Comparison of ENCODE assay signal across 27 cellular contexts in the genomic region with DNA sequence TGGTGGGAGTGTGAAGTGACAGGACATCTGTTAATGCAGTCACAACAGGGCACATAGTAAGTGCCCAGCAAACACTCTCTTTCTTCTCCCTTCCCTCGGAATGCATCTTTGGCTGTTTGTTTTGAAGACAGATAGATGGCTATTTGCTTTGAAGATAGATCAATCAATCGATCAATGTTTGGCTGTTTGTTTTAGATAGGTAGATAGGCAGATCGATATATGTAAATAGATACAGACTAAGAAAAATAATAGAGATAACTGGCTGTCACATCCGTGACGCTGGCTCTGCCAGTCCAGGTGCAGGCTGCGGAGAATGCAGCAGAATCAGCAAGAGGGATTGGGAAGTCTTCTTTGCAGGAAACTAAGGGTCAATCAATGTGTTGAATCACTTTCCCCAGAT.
DNase-seq lines count a peak whose midpoint lies in the region; ATAC-seq, FAIRE-seq and TF ChIP-seq lines count a peak whose summit lies in the region.
"Had no signal": no experiment of that assay in that cellular context is flagged by ENCODE, and none has a peak within 500 bp of the region (broad histone marks: within the 10 kb centered on the region; RNA-seq: fewer than 3 reads in every experiment).

No MANE protein-coding gene starts in this region.

- no peak for TF ChIP-seq RAD21 in HepG2 (CRISPR knock-in tag; IDR thresholded peaks at IDR 0.05)

- no peak overlapping the region for H3K4me3 Mint-ChIP-seq in endothelial cell (ENCODE audit: unreplicated experiment)
- H3K4me3 Mint-ChIP-seq: activated CD4-positive, alpha-beta T cell treated with anti-CD3 and anti-CD28 coated beads for 36 hours; activated naive CD8-positive, alpha-beta T cell; CD4-positive, alpha-beta T cell had no signal

- peaks cover 59% of the 10 kb centered on the region for H3K36me3 ChIP-seq in RWPE2 (ENCODE audit: low read depth)
- H3K36me3 ChIP-seq in HepG2 (replicated peaks in 1 of 2; ENCODE audit: control insufficient read depth in 1 of 2, insufficient read depth in 2 of 2, low read length in 2 of 2) = peaks cover 23 to 48% of the 10 kb centered on the region in 2 experiments
- no peaks in the 10 kb centered on the region for H3K36me3 ChIP-seq in prostate gland
- H3K36me3 ChIP-seq in vagina = no peaks in the 10 kb centered on the region

- in situ Hi-C loops in HepG2 (cut with HindIII; ENCODE audit: extremely low pct_ligation_motif_present, low pct_unique_long_range_greater_than_20kb) = no loop called here

- no peaks in the 10 kb centered on the region for H3K9me3 Mint-ChIP-seq in endothelial cell (ENCODE audit: unreplicated experiment)
- H3K9me3 Mint-ChIP-seq: CD4-positive, alpha-beta T cell had no signal

- POLR2A ChIA-PET in HepG2 (lab: Yijun Ruan, JAX) = interaction anchor here (1.0 to 1.9 kb wide), 4 partner anchors 8 to 128 kb away, joined by 3 to 14 read pairs (median 5); a partner anchor contains a TSS

- H3K27ac ChIP-seq in RWPE2 (ENCODE audit: poor library complexity, severe bottlenecking) = peak overlapping the region; percentile 100
- H3K27ac ChIP-seq in HepG2 (ENCODE audit: extremely low read length, insufficient read depth, low read length) = no peak overlapping the region
- H3K27ac ChIP-seq in prostate gland = peak overlapping the region; percentile 30 to 95
- H3K27ac ChIP-seq in vagina = peak overlapping the region; percentile 95
- H3K27ac ChIP-seq: KMS-11, lower lobe of right lung had no signal

- CTCF ChIA-PET in HepG2 (lab: Yijun Ruan, JAX; ENCODE audit: low intra/inter-chr PET ratio, low total read pairs) = no interaction called here

- no peak overlapping the region for H3K4me3 ChIP-seq in RWPE2 (ENCODE audit: severe bottlenecking)
- H3K4me3 ChIP-seq in HepG2 (replicated peaks in 1 of 3; ENCODE audit: insufficient read depth in 1 of 3, low read depth in 2 of 3, low read length in 3 of 3) = no peak overlapping the region
- no peak overlapping the region for H3K4me3 ChIP-seq in prostate gland
- H3K4me3 ChIP-seq in vagina = no peak overlapping the region
- H3K4me3 ChIP-seq: GM23248, lower lobe of right lung, skin epidermis had no signal

- intact Hi-C loops in HepG2 (cut with micrococcal nuclease; ENCODE audit: unreplicated experiment) = no loop called here
- intact Hi-C loops in prostate gland (cut with DNase I) = no loop called here
- intact Hi-C loops in vagina (cut with DNase I) = no loop called here

- H3K27me3 Mint-ChIP-seq in endothelial cell (ENCODE audit: unreplicated experiment) = peaks cover 8% of the 10 kb centered on the region
- H3K27me3 Mint-ChIP-seq: activated CD4-positive, alpha-beta T cell treated with anti-CD3 and anti-CD28 coated beads for 36 hours; activated naive CD8-positive, alpha-beta T cell; CD4-positive, alpha-beta T cell; T-helper 17 cell had no signal

- no peak overlapping the region for H3K9ac ChIP-seq in HepG2 (ENCODE audit: insufficient read depth, low read depth, low read length)
- H3K9ac ChIP-seq: GM23248, KMS-11 had no signal

- H2AFZ ChIP-seq in HepG2 (ENCODE audit: low read length) = no peak overlapping the region
- H2AFZ ChIP-seq: GM23248 had no signal

- ATAC-seq in RWPE2 (ENCODE audit: low read depth) (no peak), HepG2 (peak; percentile 56), GM21825 (IDR thresholded peaks at IDR 0.05; ENCODE audit: unreplicated experiment) (no peak)
- ATAC-seq: activated CD4-positive, alpha-beta T cell treated with anti-CD3 and anti-CD28 coated beads for 36 hours; lower lobe of right lung; SK-N-SH treated with all-trans-retinoic acid at 6 μM for 48 hours; T-helper 17 cell had no signal

- peaks cover 33% of the 10 kb centered on the region for H3K4me1 Mint-ChIP-seq in endothelial cell (ENCODE audit: unreplicated experiment)

- H3K36me3 Mint-ChIP-seq in endothelial cell (ENCODE audit: low read depth, unreplicated experiment) = peaks cover 10% of the 10 kb centered on the region
- H3K36me3 Mint-ChIP-seq: activated naive CD8-positive, alpha-beta T cell had no signal

- TF ChIP-seq CTCF in RWPE2 (IDR thresholded peaks at IDR 0.05; ENCODE audit: poor library complexity, severe bottlenecking) (no peak), HepG2 (CRISPR knock-in tag; IDR thresholded peaks at IDR 0.05) (no peak), prostate gland (IDR thresholded peaks at IDR 0.05) (no peak), vagina (IDR thresholded peaks at IDR 0.05) (no peak), endothelial cell (IDR thresholded peaks at IDR 0.05; ENCODE audit: unreplicated experiment) (no peak)

- no peak for FAIRE-seq in HepG2 (lab: Jason Lieb, UNC)
- FAIRE-seq: endometrium, GM12892 had no signal

- no peaks in the 10 kb centered on the region for H3K79me2 ChIP-seq in HepG2 (ENCODE audit: insufficient read depth, low read length)

- DNase-seq in RWPE2 (ENCODE audit: low spot score) (no peak), HepG2 (ENCODE audit: low spot score) (peak; percentile 21), prostate gland (ENCODE audit: low spot score) (no peak), vagina (ENCODE audit: extremely low spot score in 2 of 2) (no peak), GOT3 (lab: John Stamatoyannopoulos, UW) (no peak), endothelial cell (ENCODE audit: low spot score) (no peak)
- no peak for DNase-seq in activated CD4-positive, alpha-beta T cell treated with anti-CD3 and anti-CD28 coated beads for 1 hour
- DNase-seq: activated CD4-positive, alpha-beta T cell treated with anti-CD3 and anti-CD28 coated beads for 36 hours; activated CD8-positive, alpha-beta memory T cell treated with anti-CD3 and anti-CD28 coated beads for 24 hours; activated effector memory CD4-positive, alpha-beta T cell treated with Interleukin-2 at 50 U/mL for 16 hours; caudate nucleus; CD4-positive, alpha-beta T cell; EL; glutamatergic neuron; GM23248; lower lobe of right lung; NCI-H1417 treated with DMSO at 0.1 percent for 48 hours; NCI-H446 treated with DMSO at 0.1 percent for 48 hours; stimulated activated CD8-positive, alpha-beta memory T cell treated with anti-CD3 and anti-CD28 coated beads, Interleukin-4, amount 100 ng/mL, for 48 hours; T-helper 17 cell had no signal

- no peak overlapping the region for H3K27ac Mint-ChIP-seq in endothelial cell (ENCODE audit: unreplicated experiment)
- H3K27ac Mint-ChIP-seq: activated CD4-positive, alpha-beta T cell treated with anti-CD3 and anti-CD28 coated beads for 36 hours; CD4-positive, alpha-beta T cell had no signal

- H3K4me1 ChIP-seq in RWPE2 (ENCODE audit: insufficient read depth, poor library complexity, severe bottlenecking) (peaks cover 24% of the 10 kb centered on the region), HepG2 (ENCODE audit: insufficient read depth, low read length) (peaks cover 31% of the 10 kb centered on the region), prostate gland (replicated peaks) (no peaks in the 10 kb centered on the region), vagina (peaks cover 34% of the 10 kb centered on the region)

- no peak for TF ChIP-seq POLR2A in HepG2 (IDR thresholded peaks at IDR 0.05; ENCODE audit: insufficient read depth in 1 of 2, low read depth in 2 of 2, low read length in 2 of 2)
- no peak for TF ChIP-seq POLR2A in prostate gland (IDR thresholded peaks at IDR 0.05)
- TF ChIP-seq POLR2A in vagina (IDR thresholded peaks at IDR 0.05) = no peak

- H3K4me2 ChIP-seq in HepG2 (ENCODE audit: low read depth, low read length) = no peak overlapping the region
- H3K4me2 ChIP-seq: KMS-11 had no signal

- H4K20me1 ChIP-seq in HepG2 (ENCODE audit: insufficient read depth, low read length) = no peaks in the 10 kb centered on the region

- TF ChIP-seq EP300 in HepG2 (IDR thresholded peaks at IDR 0.05; ENCODE audit: low read depth in 2 of 2, low read length in 2 of 2) (peak in 1 of 2 experiments; percentile 82; a peak in 2 of 4 replicates), HepG2 (CRISPR knock-in tag; IDR thresholded peaks at IDR 0.05; ENCODE audit: borderline replicate concordance) (no peak; the same call in 1 of the 2 replicates)

- H3K9me3 ChIP-seq in RWPE2 (ENCODE audit: severe bottlenecking) = no peaks in the 10 kb centered on the region
- H3K9me3 ChIP-seq in HepG2 (ENCODE audit: low read length) = no peaks in the 10 kb centered on the region
- no peaks in the 10 kb centered on the region for H3K9me3 ChIP-seq in prostate gland
- no peaks in the 10 kb centered on the region for H3K9me3 ChIP-seq in vagina
- H3K9me3 ChIP-seq: lower lobe of right lung had no signal

- no TSS peak for BruUV-seq in HepG2 (replicated peaks; lab: Mats Ljungman, UMichigan)

- WGBS in HepG2 (ENCODE audit: low lambda C conversion rate) = 30% methylated on average over 6 of the region's 6 CpGs
- 84% methylated on average over 6 of the region's 6 CpGs for WGBS in prostate gland

- H3K27me3 ChIP-seq in RWPE2 (ENCODE audit: insufficient read depth, poor library complexity, severe bottlenecking) (no peaks in the 10 kb centered on the region), HepG2 (ENCODE audit: control insufficient read depth in 1 of 2, insufficient read depth in 2 of 2, low read length in 2 of 2) (no peaks in the 10 kb centered on the region), prostate gland (replicated peaks; ENCODE audit: insufficient read depth) (no peaks in the 10 kb centered on the region), vagina (no peaks in the 10 kb centered on the region)

TF ChIP-seq in HepG2, 621 proteins besides CTCF, POLR2A, EP300 and RAD21 (continues in another document):
- TF ChIP-seq ZNF124 (CRISPR knock-in tag; IDR thresholded peaks at IDR 0.05) (no peak), CEBPB (IDR thresholded peaks at IDR 0.05; ENCODE audit: borderline replicate concordance, low read depth, low read length) (no peak), FOXO1 (CRISPR knock-in tag; IDR thresholded peaks at IDR 0.05) (peak; percentile 75; the same call in 1 of the 2 replicates), DNMT3B (CRISPR knock-in tag; conservative IDR thresholded peaks at IDR 0.05) (no peak), ZNF224 (CRISPR knock-in tag; IDR thresholded peaks at IDR 0.05) (no peak)
- TF ChIP-seq, protein P1, sequence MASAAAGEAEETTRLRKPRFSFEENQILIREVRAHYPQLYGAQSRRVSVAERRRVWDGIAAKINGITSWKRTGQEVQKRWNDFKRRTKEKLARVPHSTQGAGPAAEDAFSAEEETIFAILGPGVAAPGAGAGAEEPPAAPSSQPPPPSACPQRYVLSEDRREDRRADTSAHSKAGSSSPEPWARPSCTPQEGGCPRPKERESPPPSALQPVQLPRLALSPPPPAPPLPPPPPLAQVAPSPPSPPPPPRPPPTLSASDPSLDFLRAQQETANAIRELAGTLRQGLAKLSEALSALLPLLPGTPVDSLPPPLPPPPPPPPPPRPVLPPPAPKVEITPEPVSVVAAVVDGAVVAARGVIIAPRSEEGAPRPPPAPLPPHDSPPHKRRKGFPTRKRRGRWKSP (CRISPR knock-in tag; IDR thresholded peaks at IDR 0.05) = no peak
- TF ChIP-seq, protein P2, sequence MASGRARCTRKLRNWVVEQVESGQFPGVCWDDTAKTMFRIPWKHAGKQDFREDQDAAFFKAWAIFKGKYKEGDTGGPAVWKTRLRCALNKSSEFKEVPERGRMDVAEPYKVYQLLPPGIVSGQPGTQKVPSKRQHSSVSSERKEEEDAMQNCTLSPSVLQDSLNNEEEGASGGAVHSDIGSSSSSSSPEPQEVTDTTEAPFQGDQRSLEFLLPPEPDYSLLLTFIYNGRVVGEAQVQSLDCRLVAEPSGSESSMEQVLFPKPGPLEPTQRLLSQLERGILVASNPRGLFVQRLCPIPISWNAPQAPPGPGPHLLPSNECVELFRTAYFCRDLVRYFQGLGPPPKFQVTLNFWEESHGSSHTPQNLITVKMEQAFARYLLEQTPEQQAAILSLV (CRISPR knock-in tag; IDR thresholded peaks at IDR 0.05; ENCODE audit: borderline replicate concordance) = no peak
